ENCODE assay signal across 21 cellular contexts in the genomic region with DNA sequence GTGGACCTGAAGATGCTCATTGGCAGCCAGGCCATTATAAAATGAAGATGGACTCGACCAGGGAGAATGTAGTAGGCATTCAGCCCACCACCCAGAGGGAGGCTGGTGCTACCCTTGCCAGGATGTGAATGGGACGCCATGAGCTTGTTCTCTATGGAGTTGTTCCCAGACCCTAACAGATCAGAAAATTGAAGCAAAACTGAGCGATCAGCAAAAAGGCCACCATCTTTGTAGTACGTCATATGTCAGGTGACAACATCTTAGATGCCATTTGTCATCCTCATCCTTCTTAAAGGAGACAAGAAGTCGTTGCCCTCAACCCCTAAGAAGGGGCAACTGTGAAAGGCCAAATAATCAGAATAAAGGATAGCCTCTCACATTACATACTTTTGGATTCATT.
A peak's percentile ranks its signal among the peaks of the same experiment; 100 is the strongest.
DNase-seq lines count a peak whose midpoint lies in the region; ATAC-seq, FAIRE-seq and TF ChIP-seq lines count a peak whose summit lies in the region.
"Had no signal": no experiment of that assay in that cellular context is flagged by ENCODE, and none has a peak within 500 bp of the region (broad histone marks: within the 10 kb centered on the region; RNA-seq: fewer than 3 reads in every experiment).

No MANE protein-coding gene starts in this region.

- H4K20me1 ChIP-seq in IMR-90 (ENCODE audit: insufficient read depth, low read length) (peaks cover 59% of the 10 kb centered on the region), neural progenitor cell (ENCODE audit: low read depth) (peaks cover 23% of the 10 kb centered on the region)
- H4K20me1 ChIP-seq: BLaER1 treated with 17β-estradiol and CSF1 and Interleukin-3, amounts not matched to agents 10 nM and 100 nM had no signal

- no peak overlapping the region for H2BK5ac ChIP-seq in IMR-90 (ENCODE audit: low read depth, low read length, poor library complexity, severe bottlenecking)

- peaks cover 16% of the 10 kb centered on the region for H3K36me3 Mint-ChIP-seq in neural progenitor cell
- H3K36me3 Mint-ChIP-seq: CD8-positive, alpha-beta T cell had no signal

- dilution Hi-C loops in IMR-90 (cut with HindIII; ENCODE audit: low sequenced_read_pairs, unreplicated experiment) = no loop called here

- H3K14ac ChIP-seq in IMR-90 (replicated peaks; ENCODE audit: low read depth, low read length) = no peak overlapping the region

- H3K9ac ChIP-seq in IMR-90 (ENCODE audit: low read depth, low read length) = no peak overlapping the region
- no peak overlapping the region for H3K9ac ChIP-seq in neural progenitor cell
- H3K9ac ChIP-seq: BLaER1 treated with 17β-estradiol and CSF1 and Interleukin-3, amounts not matched to agents 10 nM and 100 nM had no signal

- TF ChIP-seq POLR2A in A549 (IDR thresholded peaks at IDR 0.05; ENCODE audit: low read length) (no peak), IMR-90 (IDR thresholded peaks at IDR 0.05; ENCODE audit: low read depth, low read length) (no peak)

- H4K91ac ChIP-seq in IMR-90 (ENCODE audit: insufficient read depth, low read depth, low read length) = no peak overlapping the region

- peaks cover 9% of the 10 kb centered on the region; the same call in 1 of the 2 replicates for H3K36me3 ChIP-seq in IMR-90 (ENCODE audit: control insufficient read depth, insufficient read depth, low read length)
- H3K36me3 ChIP-seq in neural progenitor cell = no peaks in the 10 kb centered on the region
- H3K36me3 ChIP-seq: BLaER1 treated with 17β-estradiol and CSF1 and Interleukin-3, amounts not matched to agents 10 nM and 100 nM had no signal

- H3K9me3 ChIP-seq in A549 (no peaks in the 10 kb centered on the region), IMR-90 (ENCODE audit: control insufficient read depth, insufficient read depth, low read length) (no peaks in the 10 kb centered on the region), neural progenitor cell (ENCODE audit: low read depth) (no peaks in the 10 kb centered on the region)
- H3K9me3 ChIP-seq: Caco-2 had no signal

- peaks cover 9% of the 10 kb centered on the region for H3K4me1 Mint-ChIP-seq in neural progenitor cell
- H3K4me1 Mint-ChIP-seq: B cell had no signal

- no peak overlapping the region for H4K5ac ChIP-seq in IMR-90 (ENCODE audit: low read depth, low read length)

- POLR2A ChIA-PET in A549 (lab: Yijun Ruan, JAX) = no interaction called here
- POLR2A ChIA-PET in IMR-90 (lab: Charles Lee; ENCODE audit: unreplicated experiment) = no interaction called here

- 86% methylated on average over 5 of the region's 5 CpGs for WGBS in A549 (ENCODE audit: missing lambda C conversion rate)
- WGBS in IMR-90 (ENCODE audit: extremely low coverage in 2 of 2, insufficient read length in 1 of 2), 2 experiments = no CpG with 5 or more reads among the region's 5 CpGs

- TF ChIP-seq CTCF in A549 (IDR thresholded peaks at IDR 0.05) = no peak
- no peak for TF ChIP-seq CTCF in IMR-90 (conservative IDR thresholded peaks at IDR 0.05; ENCODE audit: low read depth, low read length)
- TF ChIP-seq CTCF in neural progenitor cell (IDR thresholded peaks at IDR 0.05) = no peak
- TF ChIP-seq CTCF in coronary artery (IDR thresholded peaks at IDR 0.05) = no peak

- intact Hi-C loops in IMR-90 (cut with micrococcal nuclease) = no loop called here

- H4K8ac ChIP-seq in IMR-90 (ENCODE audit: low read depth in 2 of 2, low read length in 2 of 2) = no peak overlapping the region

- no peak overlapping the region for H3K23ac ChIP-seq in IMR-90 (ENCODE audit: low read depth, low read length)

- H3K56ac ChIP-seq in IMR-90 (ENCODE audit: extremely low read depth, insufficient read depth, low read length) = no peak overlapping the region

- no peak for DNase-seq in A549 (ENCODE audit: low read depth in 1 of 2, low spot score in 1 of 2)
- no peak for DNase-seq in IMR-90
- no peak for DNase-seq in neural progenitor cell (ENCODE audit: low spot score)
- no peak for DNase-seq in activated CD4-positive, alpha-beta T cell treated with anti-CD3 and anti-CD28 coated beads for 1 hour
- no peak for DNase-seq in coronary artery (ENCODE audit: low spot score)
- DNase-seq: 8988T; AML-193; Caco-2; Calu3; CD4-positive, alpha-beta T cell; DMS79 treated with DMSO at 0.1 percent for 48 hours; GF-D8 had no signal

- no peak for ATAC-seq in A549
- ATAC-seq in IMR-90 (ENCODE audit: low read depth) = no peak
- ATAC-seq: CD8-positive, alpha-beta T cell had no signal

- peaks cover 22% of the 10 kb centered on the region; the same call in 1 of the 2 replicates for H3K9me1 ChIP-seq in IMR-90 (ENCODE audit: insufficient read depth, low read length)

- H3K18ac ChIP-seq in IMR-90 (ENCODE audit: low read depth, low read length) = no peak overlapping the region

- H3K27me3 ChIP-seq in IMR-90 (ENCODE audit: control insufficient read depth, insufficient read depth, low read length) = no peaks in the 10 kb centered on the region
- H3K27me3 ChIP-seq in neural progenitor cell = no peaks in the 10 kb centered on the region
- H3K27me3 ChIP-seq: BLaER1 treated with 17β-estradiol and CSF1 and Interleukin-3, amounts not matched to agents 10 nM and 100 nM had no signal

- peak overlapping the region; percentile 31 for H3K27ac Mint-ChIP-seq in neural progenitor cell
- H3K27ac Mint-ChIP-seq: B cell; CD4-positive, alpha-beta T cell; CD8-positive, alpha-beta T cell had no signal

- H3K79me2 ChIP-seq in neural progenitor cell (ENCODE audit: low read depth) = peaks cover 81% of the 10 kb centered on the region

- H3K4me2 ChIP-seq in A549 (no peak overlapping the region), IMR-90 (ENCODE audit: low read depth, low read length) (no peak overlapping the region), neural progenitor cell (no peak overlapping the region)
- H3K4me2 ChIP-seq: BLaER1 treated with 17β-estradiol and CSF1 and Interleukin-3, amounts not matched to agents 10 nM and 100 nM had no signal

- no peak overlapping the region for H2BK20ac ChIP-seq in IMR-90 (ENCODE audit: low read depth, low read length)

- no peaks in the 10 kb centered on the region for H3K27me3 Mint-ChIP-seq in neural progenitor cell (ENCODE audit: insufficient read depth, low read depth)
- H3K27me3 Mint-ChIP-seq: B cell; CD4-positive, alpha-beta T cell had no signal

- peaks cover under 1% of the 10 kb centered on the region; the same call in 1 of the 3 replicates for H3K4me1 ChIP-seq in A549
- H3K4me1 ChIP-seq in IMR-90 (ENCODE audit: control insufficient read depth, insufficient read depth, low read length) = no peaks in the 10 kb centered on the region
- peaks cover 8% of the 10 kb centered on the region for H3K4me1 ChIP-seq in neural progenitor cell

- H3K4me3 ChIP-seq in A549 (no peak overlapping the region), IMR-90 (ENCODE audit: insufficient read depth, low read depth, low read length) (no peak overlapping the region), neural progenitor cell (no peak overlapping the region), coronary artery (no peak overlapping the region)
- H3K4me3 ChIP-seq: BLaER1 treated with 17β-estradiol and CSF1 and Interleukin-3, amounts not matched to agents 10 nM and 100 nM had no signal

- H3K79me1 ChIP-seq in IMR-90 (ENCODE audit: low read depth in 1 of 2, low read length in 2 of 2) = peaks cover 48 to 66% of the 10 kb centered on the region in 2 experiments

- no peaks in the 10 kb centered on the region for H3F3A ChIP-seq in neural progenitor cell (ENCODE audit: low read depth)

- H3K4ac ChIP-seq in IMR-90 (ENCODE audit: low read depth, low read length) = no peak overlapping the region

- in situ Hi-C loops in IMR-90 (cut with MboI; ENCODE audit: low sequenced_read_pairs) = no loop called here

- H2AFZ ChIP-seq in IMR-90 (replicated peaks; ENCODE audit: low read length, poor library complexity) = no peak overlapping the region
- no peak overlapping the region for H2AFZ ChIP-seq in neural progenitor cell (replicated peaks)

- no peak for FAIRE-seq in A549 (lab: Jason Lieb, UNC)
- FAIRE-seq: A204.1, D721Med, G401.6, GM12891, GM19239 had no signal

- no peak overlapping the region for H3K27ac ChIP-seq in A549
- H3K27ac ChIP-seq in IMR-90 (ENCODE audit: insufficient read depth, low read length) = no peak overlapping the region
- H3K27ac ChIP-seq in neural progenitor cell = no peak overlapping the region
- no peak overlapping the region for H3K27ac ChIP-seq in coronary artery
- H3K27ac ChIP-seq: BLaER1 treated with 17β-estradiol and CSF1 and Interleukin-3, amounts not matched to agents 10 nM and 100 nM; C4-2B had no signal

- BruUV-seq in IMR-90 (replicated peaks; lab: Mats Ljungman, UMichigan) = no TSS peak

- TF ChIP-seq EP300 in A549 (IDR thresholded peaks at IDR 0.05) = no peak

- H2BK15ac ChIP-seq in IMR-90 (ENCODE audit: low read depth, low read length) = no peak overlapping the region

- peaks cover 2% of the 10 kb centered on the region for H3K9me3 Mint-ChIP-seq in neural progenitor cell
- H3K9me3 Mint-ChIP-seq: CD4-positive, alpha-beta T cell; CD8-positive, alpha-beta T cell had no signal

- H2AK9ac ChIP-seq in IMR-90 (replicated peaks; ENCODE audit: low read depth, low read length, poor library complexity) = no peak overlapping the region

- H3K4me3 Mint-ChIP-seq in neural progenitor cell = no peak overlapping the region
- H3K4me3 Mint-ChIP-seq: B cell; CD4-positive, alpha-beta T cell; CD8-positive, alpha-beta T cell had no signal

- TF ChIP-seq RAD21 in A549 (conservative IDR thresholded peaks at IDR 0.05 in 1 of 2, IDR thresholded peaks at IDR 0.05 in 1 of 2) (no peak), IMR-90 (IDR thresholded peaks at IDR 0.05; ENCODE audit: low read length) (no peak)

- no peak overlapping the region for H2BK120ac ChIP-seq in IMR-90 (ENCODE audit: low read depth, low read length)

- H2AK5ac ChIP-seq in IMR-90 (ENCODE audit: low read depth, low read length) = no peak overlapping the region

- CTCF ChIA-PET in A549 (lab: Yijun Ruan, JAX) = no interaction called here
- CTCF ChIA-PET in IMR-90 (lab: Yijun Ruan, JAX) = no interaction called here

TF ChIP-seq in A549, 52 proteins besides CTCF, POLR2A, EP300 and RAD21:
- TF ChIP-seq MAFK (IDR thresholded peaks at IDR 0.05; ENCODE audit: partially characterized antibody) (peak; percentile 77), CEBPB (IDR thresholded peaks at IDR 0.05) (no peak)
- TF ChIP-seq, protein P1, sequence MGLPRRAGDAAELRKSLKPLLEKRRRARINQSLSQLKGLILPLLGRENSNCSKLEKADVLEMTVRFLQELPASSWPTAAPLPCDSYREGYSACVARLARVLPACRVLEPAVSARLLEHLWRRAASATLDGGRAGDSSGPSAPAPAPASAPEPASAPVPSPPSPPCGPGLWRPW (IDR thresholded peaks at IDR 0.05) = no peak

TF ChIP-seq in IMR-90, 13 proteins besides CTCF, POLR2A, EP300 and RAD21:
- TF ChIP-seq MAFK (IDR thresholded peaks at IDR 0.05; ENCODE audit: low read depth, low read length) (peak; percentile 38; the same call in 1 of the 2 replicates), NFE2L2 (IDR thresholded peaks at IDR 0.05; ENCODE audit: low read depth, low read length) (no peak), USF2 (IDR thresholded peaks at IDR 0.05; ENCODE audit: low read depth, low read length) (no peak)
